Comparison of ENCODE assay signal across 28 cellular contexts in genomic region chr16:84040206-84040822, GRCh38. TPM values are rescaled to one million over a fixed set of nuclear protein-coding genes. Genes with fewer than 3 reads are reported as not detected.
"Had no signal": no experiment of that assay in that cellular context is flagged by ENCODE, and none has a peak within 500 bp of the region (broad histone marks: within the 10 kb centered on the region; RNA-seq: fewer than 3 reads in every experiment).

No MANE protein-coding gene starts in this region.

- H3K36me3 ChIP-seq: ascending aorta, Peyer's patch had no signal

- H3K4me1 Mint-ChIP-seq: activated B cell treated with CpG ODN at 0.5 μM for 24 hours; activated CD4-positive, alpha-beta T cell treated with anti-CD3 and anti-CD28 coated beads, Interleukin-2, amount 10 ng/mL, durations not matched to agents 24 days and 14 days; activated CD8-positive, alpha-beta memory T cell treated with anti-CD3 and anti-CD28 coated beads, Interleukin-2, amount 10 ng/mL, durations not matched to agents 7 days and 5 days; activated naive CD4-positive, alpha-beta T cell treated with anti-CD3 and anti-CD28 coated beads, Interleukin-2, amount 50 U/mL, for 24 hours had no signal

- H3K27me3 ChIP-seq: ascending aorta, Peyer's patch had no signal

- H3K36me3 Mint-ChIP-seq: activated CD8-positive, alpha-beta memory T cell treated with anti-CD3 and anti-CD28 coated beads, Interleukin-2, amount 10 ng/mL, durations not matched to agents 7 days and 5 days; activated naive CD4-positive, alpha-beta T cell treated with anti-CD3 and anti-CD28 coated beads, Interleukin-2, amount 50 U/mL, for 24 hours; brain had no signal

- H3K27ac ChIP-seq: ascending aorta, Peyer's patch had no signal

- H3K9me3 ChIP-seq: Peyer's patch had no signal

- H3K4me3 ChIP-seq: ascending aorta, Peyer's patch had no signal

- H3K27ac Mint-ChIP-seq: activated B cell treated with CpG ODN at 0.5 μM for 24 hours; activated CD4-positive, alpha-beta T cell treated with anti-CD3 and anti-CD28 coated beads, Interleukin-2, amount 10 ng/mL, durations not matched to agents 24 days and 14 days; activated CD8-positive, alpha-beta memory T cell treated with anti-CD3 and anti-CD28 coated beads, Interleukin-2, amount 10 ng/mL, durations not matched to agents 7 days and 5 days; activated naive CD4-positive, alpha-beta T cell treated with anti-CD3 and anti-CD28 coated beads, Interleukin-2, amount 50 U/mL, for 24 hours; activated naive CD8-positive, alpha-beta T cell treated with anti-CD3 and anti-CD28 coated beads, Interleukin-2, amount 50 U/mL, for 24 hours; activated T-cell treated with anti-CD3 and anti-CD28 coated beads, Interleukin-2, amount 50 U/mL, for 24 hours; activated T-helper 1 cell treated with anti-CD3 and anti-CD28 coated beads, Interleukin-12 subunit alpha, Interleukin-12 subunit beta, Interleukin-2, Interleukin-4 antibody, amounts not matched to agents 30 ng/mL and 10 ng/mL and 1 ng/mL, durations not matched to agents 14 hours and 24 hours and 36 hours; T-helper 17 cell had no signal

- DNase-seq: activated B cell treated with CpG ODN at 0.5 μM for 24 hours; activated CD4-positive, alpha-beta T cell treated with anti-CD3 and anti-CD28 coated beads for 1 hour; activated CD4-positive, alpha-beta T cell treated with anti-CD3 and anti-CD28 coated beads, Interleukin-2, amount 10 ng/mL, durations not matched to agents 24 days and 14 days; activated CD4-positive, alpha-beta T cell treated with anti-CD3 and anti-CD28 coated beads, Interleukin-2, amount 50 U/mL, for 48 hours; activated CD8-positive, alpha-beta memory T cell treated with anti-CD3 and anti-CD28 coated beads, Interleukin-2, amount 10 ng/mL, durations not matched to agents 7 days and 5 days; activated effector memory CD4-positive, alpha-beta T cell treated with Interleukin-2 at 50 U/mL for 16 hours; activated naive CD4-positive, alpha-beta T cell; activated naive CD8-positive, alpha-beta T cell treated with anti-CD3 and anti-CD28 coated beads, Interleukin-2, amount 50 U/mL, for 24 hours; activated T-cell treated with anti-CD3 and anti-CD28 coated beads, Interleukin-2, amount 50 U/mL, for 24 hours; amniotic stem cell; Kasumi-1; KBM-7; NCI-H1105 treated with DMSO at 0.1 percent for 48 hours; NCI-H1930; NCI-H345; NCI-H510A; NCI-H526 treated with DMSO at 0.1 percent for 48 hours; NK-92 treated with Interleukin-12 subunit alpha and Interleukin-12 subunit beta, amount 100 ng/mL, for 24 hours; OCI-M1; Peyer's patch; T-helper 17 cell; T1000 had no signal

- H3K9me3 Mint-ChIP-seq: activated CD4-positive, alpha-beta T cell treated with anti-CD3 and anti-CD28 coated beads, Interleukin-2, amount 10 ng/mL, durations not matched to agents 24 days and 14 days; activated naive CD4-positive, alpha-beta T cell treated with anti-CD3 and anti-CD28 coated beads, Interleukin-2, amount 50 U/mL, for 24 hours; activated T-cell treated with anti-CD3 and anti-CD28 coated beads, Interleukin-2, amount 50 U/mL, for 24 hours had no signal

- ATAC-seq: activated CD8-positive, alpha-beta memory T cell treated with anti-CD3 and anti-CD28 coated beads, Interleukin-2, amount 10 ng/mL, durations not matched to agents 7 days and 5 days; activated naive CD8-positive, alpha-beta T cell treated with anti-CD3 and anti-CD28 coated beads, Interleukin-2, amount 50 U/mL, for 24 hours; T-helper 17 cell had no signal

- H3K4me1 ChIP-seq: ascending aorta, Peyer's patch had no signal

- H3K4me3 Mint-ChIP-seq: activated B cell treated with CpG ODN at 0.5 μM for 24 hours; activated CD4-positive, alpha-beta T cell treated with anti-CD3 and anti-CD28 coated beads, Interleukin-2, amount 10 ng/mL, durations not matched to agents 24 days and 14 days; activated CD8-positive, alpha-beta memory T cell treated with anti-CD3 and anti-CD28 coated beads, Interleukin-2, amount 10 ng/mL, durations not matched to agents 7 days and 5 days; activated naive CD4-positive, alpha-beta T cell treated with anti-CD3 and anti-CD28 coated beads, Interleukin-2, amount 50 U/mL, for 24 hours; activated naive CD8-positive, alpha-beta T cell treated with anti-CD3 and anti-CD28 coated beads, Interleukin-2, amount 50 U/mL, for 24 hours; activated T-cell treated with anti-CD3 and anti-CD28 coated beads, Interleukin-2, amount 50 U/mL, for 24 hours; activated T-helper 1 cell treated with anti-CD3 and anti-CD28 coated beads, Interleukin-12 subunit alpha, Interleukin-12 subunit beta, Interleukin-2, Interleukin-4 antibody, amounts not matched to agents 30 ng/mL and 10 ng/mL and 1 ng/mL, durations not matched to agents 14 hours and 24 hours and 36 hours; T-helper 17 cell had no signal

- FAIRE-seq: TTC549 had no signal

RNA-seq across cellular contexts. Expression of gene SLC38A8, which starts 2.3 kb away (rescaled TPM):
- total RNA-seq: activated B cell treated with CpG ODN at 0.5 μM for 24 hours; activated CD4-positive, alpha-beta T cell treated with anti-CD3 and anti-CD28 coated beads, Interleukin-2, amount 10 ng/mL, durations not matched to agents 24 days and 14 days; activated CD8-positive, alpha-beta memory T cell treated with anti-CD3 and anti-CD28 coated beads, Interleukin-2, amount 10 ng/mL, durations not matched to agents 7 days and 5 days; activated T-helper 1 cell treated with anti-CD3 and anti-CD28 coated beads, Interleukin-12 subunit alpha, Interleukin-12 subunit beta, Interleukin-2, Interleukin-4 antibody, amounts not matched to agents 30 ng/mL and 10 ng/mL and 1 ng/mL, durations not matched to agents 14 hours and 24 hours and 36 hours; ascending aorta; IMR-90; Peyer's patch; T-helper 17 cell had no signal
- polyA plus RNA-seq: IMR-90 had no signal
